1 cellular context compared by ENCODE assay signal in the genomic region with DNA sequence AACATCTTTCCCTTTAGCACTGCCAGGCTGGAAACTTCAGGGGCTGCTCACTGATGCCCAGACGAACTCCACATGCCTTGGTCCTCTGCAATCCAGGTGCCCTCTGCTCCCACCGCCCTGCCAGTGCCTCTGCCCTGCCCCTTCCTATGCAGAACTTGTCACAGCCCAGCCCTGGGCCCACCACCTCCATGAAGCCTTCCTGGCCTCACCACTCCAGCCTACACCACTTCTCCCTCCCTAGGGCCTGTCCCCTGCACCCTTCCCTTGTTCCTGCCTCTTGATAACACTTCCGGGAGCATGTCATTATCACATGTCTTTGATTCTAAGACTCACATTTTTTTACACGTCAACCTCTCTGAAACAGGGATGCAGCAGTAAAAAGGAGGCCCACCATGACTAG.
TF ChIP-seq lines count a peak whose summit lies in the region.

No MANE protein-coding gene starts in this region.

TF ChIP-seq in H1, 55 proteins besides CTCF, POLR2A, EP300 and RAD21 (continued from another document):
- TF ChIP-seq, protein P1, sequence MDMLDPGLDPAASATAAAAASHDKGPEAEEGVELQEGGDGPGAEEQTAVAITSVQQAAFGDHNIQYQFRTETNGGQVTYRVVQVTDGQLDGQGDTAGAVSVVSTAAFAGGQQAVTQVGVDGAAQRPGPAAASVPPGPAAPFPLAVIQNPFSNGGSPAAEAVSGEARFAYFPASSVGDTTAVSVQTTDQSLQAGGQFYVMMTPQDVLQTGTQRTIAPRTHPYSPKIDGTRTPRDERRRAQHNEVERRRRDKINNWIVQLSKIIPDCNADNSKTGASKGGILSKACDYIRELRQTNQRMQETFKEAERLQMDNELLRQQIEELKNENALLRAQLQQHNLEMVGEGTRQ (IDR thresholded peaks at IDR 0.05; ENCODE audit: low read length): no peak
- no peak for TF ChIP-seq BCL11A (IDR thresholded peaks at IDR 0.05; ENCODE audit: low read depth in 2 of 2, low read length in 2 of 2)
- no peak for TF ChIP-seq GABPA (IDR thresholded peaks at IDR 0.05; ENCODE audit: borderline replicate concordance, insufficient read depth, low read length)
- TF ChIP-seq BACH1 (IDR thresholded peaks at IDR 0.05; ENCODE audit: low read length): no peak
